8 cellular contexts compared by ENCODE assay signal in genomic region chrX:55161581-55161980, GRCh38. TPM values are rescaled to one million over a fixed set of nuclear protein-coding genes. Genes with fewer than 3 reads are reported as not detected.
DNase-seq lines count a peak whose midpoint lies in the region; ATAC-seq, FAIRE-seq and TF ChIP-seq lines count a peak whose summit lies in the region.

No MANE protein-coding gene starts in this region.

- no peak for TF ChIP-seq EP300 in A549 (IDR thresholded peaks at IDR 0.05)

- H3K36me3 ChIP-seq in iPS-20b (ENCODE audit: insufficient read depth, low read depth, low read length): no peaks in the 10 kb centered on the region

- H3K9ac ChIP-seq in iPS-20b (ENCODE audit: low read depth, low read length): peak overlapping the region; percentile 74; the same call in 1 of the 2 replicates

- peaks cover 2% of the 10 kb centered on the region for H3K36me3 Mint-ChIP-seq in activated naive CD8-positive, alpha-beta T cell treated with anti-CD3 and anti-CD28 coated beads, Interleukin-2, amount 50 U/mL, for 24 hours (ENCODE audit: low read depth)
- peaks cover 18% of the 10 kb centered on the region for H3K36me3 Mint-ChIP-seq in stimulated activated effector memory CD8-positive, alpha-beta T cell treated with anti-CD3 and anti-CD28 coated beads, Interleukin-12 subunit alpha, Interleukin-12 subunit beta, amount 100 ng/mL, for 72 hours

- DNase-seq in A549 (ENCODE audit: low read depth in 1 of 2, low spot score in 1 of 2) (no peak), HFF-Myc (ENCODE audit: extremely low read depth, low read depth) (no peak)
- no peak for DNase-seq in activated naive CD8-positive, alpha-beta T cell treated with anti-CD3 and anti-CD28 coated beads, Interleukin-2, amount 50 U/mL, for 24 hours
- no peak for DNase-seq in stimulated activated effector memory CD8-positive, alpha-beta T cell treated with anti-CD3 and anti-CD28 coated beads, Interleukin-12 subunit alpha, Interleukin-12 subunit beta, amount 100 ng/mL, for 72 hours (ENCODE audit: low spot score in 2 of 2)

- TF ChIP-seq RAD21 in A549 (conservative IDR thresholded peaks at IDR 0.05 in 1 of 2, IDR thresholded peaks at IDR 0.05 in 1 of 2): no peak

- no peaks in the 10 kb centered on the region for H3K9me3 Mint-ChIP-seq in activated naive CD8-positive, alpha-beta T cell treated with anti-CD3 and anti-CD28 coated beads, Interleukin-2, amount 50 U/mL, for 24 hours
- H3K9me3 Mint-ChIP-seq in stimulated activated effector memory CD8-positive, alpha-beta T cell treated with anti-CD3 and anti-CD28 coated beads, Interleukin-12 subunit alpha, Interleukin-12 subunit beta, amount 100 ng/mL, for 72 hours: no peaks in the 10 kb centered on the region

- no peak for FAIRE-seq in A549 (lab: Jason Lieb, UNC)

- peak overlapping the region; percentile 91 for H3K27ac Mint-ChIP-seq in activated naive CD8-positive, alpha-beta T cell treated with anti-CD3 and anti-CD28 coated beads, Interleukin-2, amount 50 U/mL, for 24 hours
- peak overlapping the region; percentile 95 for H3K27ac Mint-ChIP-seq in stimulated activated effector memory CD8-positive, alpha-beta T cell treated with anti-CD3 and anti-CD28 coated beads, Interleukin-12 subunit alpha, Interleukin-12 subunit beta, amount 100 ng/mL, for 72 hours

- CTCF ChIA-PET in A549 (lab: Yijun Ruan, JAX): interaction anchor here (1.2 to 1.4 kb wide), 2 partner anchors 21 to 39 kb away, joined by 3 to 5 read pairs; no protein-coding TSS in a partner anchor

- H3K9me3 ChIP-seq in A549 (no peaks in the 10 kb centered on the region), iPS-20b (ENCODE audit: insufficient read depth, low read depth, low read length) (no peaks in the 10 kb centered on the region)

- H3K4me1 Mint-ChIP-seq in activated naive CD8-positive, alpha-beta T cell treated with anti-CD3 and anti-CD28 coated beads, Interleukin-2, amount 50 U/mL, for 24 hours: peaks cover 16% of the 10 kb centered on the region
- peaks cover 14% of the 10 kb centered on the region for H3K4me1 Mint-ChIP-seq in stimulated activated effector memory CD8-positive, alpha-beta T cell treated with anti-CD3 and anti-CD28 coated beads, Interleukin-12 subunit alpha, Interleukin-12 subunit beta, amount 100 ng/mL, for 72 hours

- 36% methylated on average over 8 of the region's 12 CpGs for WGBS in A549 (ENCODE audit: missing lambda C conversion rate)

- no peaks in the 10 kb centered on the region for H3K27me3 Mint-ChIP-seq in activated naive CD8-positive, alpha-beta T cell treated with anti-CD3 and anti-CD28 coated beads, Interleukin-2, amount 50 U/mL, for 24 hours

- no peaks in the 10 kb centered on the region for H3K27me3 ChIP-seq in iPS-20b (ENCODE audit: insufficient read depth, low read length)

- peak overlapping the region; percentile 98 for H3K4me2 ChIP-seq in A549

- no peak for TF ChIP-seq POLR2A in A549 (IDR thresholded peaks at IDR 0.05; ENCODE audit: low read length)

- TF ChIP-seq CTCF in A549 (IDR thresholded peaks at IDR 0.05) (no peak), HFF-Myc (IDR thresholded peaks at IDR 0.05; ENCODE audit: low read depth, low read length, missing control alignments) (no peak)

- H3K27ac ChIP-seq in A549: peak overlapping the region; percentile 93 to 94
- H3K27ac ChIP-seq in iPS-20b (ENCODE audit: low read length): no peak overlapping the region

- ATAC-seq in A549 (peak; percentile 27 to 30; a peak in 5 of 6 replicates), HG02759 (IDR thresholded peaks at IDR 0.05; ENCODE audit: unreplicated experiment) (no peak), GM18858 (IDR thresholded peaks at IDR 0.05; ENCODE audit: unreplicated experiment) (no peak), HG03521 (IDR thresholded peaks at IDR 0.05; ENCODE audit: unreplicated experiment) (no peak)
- ATAC-seq in activated naive CD8-positive, alpha-beta T cell treated with anti-CD3 and anti-CD28 coated beads, Interleukin-2, amount 50 U/mL, for 24 hours: no peak
- no peak for ATAC-seq in stimulated activated effector memory CD8-positive, alpha-beta T cell treated with anti-CD3 and anti-CD28 coated beads, Interleukin-12 subunit alpha, Interleukin-12 subunit beta, amount 100 ng/mL, for 72 hours

- H3K4me1 ChIP-seq in A549 (peaks cover 6% of the 10 kb centered on the region; the same call in 2 of the 3 replicates), iPS-20b (ENCODE audit: insufficient read depth, low read length) (no peaks in the 10 kb centered on the region)

- POLR2A ChIA-PET in A549 (lab: Yijun Ruan, JAX): interaction anchor here (0.6 to 1.2 kb wide), 3 partner anchors 72 to 556 kb away, joined by 5 to 6 read pairs (median 5); partner anchors contain the start of genes APEX2 and RRAGB

- peak overlapping the region; percentile 84 for H3K4me3 Mint-ChIP-seq in activated naive CD8-positive, alpha-beta T cell treated with anti-CD3 and anti-CD28 coated beads, Interleukin-2, amount 50 U/mL, for 24 hours
- peak overlapping the region; percentile 86 for H3K4me3 Mint-ChIP-seq in stimulated activated effector memory CD8-positive, alpha-beta T cell treated with anti-CD3 and anti-CD28 coated beads, Interleukin-12 subunit alpha, Interleukin-12 subunit beta, amount 100 ng/mL, for 72 hours

- peak overlapping the region; percentile 83 for H3K4me3 ChIP-seq in A549
- peak overlapping the region; percentile 56 for H3K4me3 ChIP-seq in HFF-Myc (replicated peaks; ENCODE audit: low read depth, low read length)
- H3K4me3 ChIP-seq in iPS-20b (ENCODE audit: low read length): peak overlapping the region; percentile 93

TF ChIP-seq in A549, 52 proteins besides CTCF, POLR2A, EP300 and RAD21:
- TF ChIP-seq MYC (IDR thresholded peaks at IDR 0.05; ENCODE audit: borderline replicate concordance, low read length) (no peak), RARB (CRISPR knock-in tag; IDR thresholded peaks at IDR 0.05) (no peak), GATA3 (IDR thresholded peaks at IDR 0.05; ENCODE audit: borderline replicate concordance) (no peak)
TF ChIP-seq in A549: peak in this region for 0.

RNA-seq across cellular contexts. Expression of gene PAGE5, which starts 58.6 kb away (rescaled TPM):
- not detected in 2 replicates for polyA plus RNA-seq in A549 (2011; rRNA removed)
- not detected in 2 replicates for polyA plus RNA-seq in A549 (2012; cell fraction: cytosol; rRNA removed)
- polyA plus RNA-seq in A549 (2012; cell fraction: nucleus; rRNA removed): not detected in 2 replicates
- not detected in 3 replicates for polyA plus RNA-seq in A549 (2017; fragmentation: RNase III; extraction: RNeasy Plus Mini Kit Qiagen cat#74134 plus additional on column Dnase treatment)
- polyA minus RNA-seq in A549 (2011; rRNA and poly(A)+ RNA removed): not detected in 2 replicates

Comparison
In these comparisons a context has a peak if more than half of its experiments do, and no peak if none do; other contexts are left out.
1. ATAC-seq: peak in A549 (2 of 2); none in activated naive CD8-positive, alpha-beta T cell treated with anti-CD3 and anti-CD28 coated beads, Interleukin-2, amount 50 U/mL, for 24 hours (single experiment), stimulated activated effector memory CD8-positive, alpha-beta T cell treated with anti-CD3 and anti-CD28 coated beads, Interleukin-12 subunit alpha, Interleukin-12 subunit beta, amount 100 ng/mL, for 72 hours (single experiment), HG02759 (single experiment), GM18858 (single experiment) and HG03521 (single experiment).
2. Peak in every context shown above with its lines, with median percentiles within 50 percentile points of each other: H3K4me3 ChIP-seq.